In the genomic region with DNA sequence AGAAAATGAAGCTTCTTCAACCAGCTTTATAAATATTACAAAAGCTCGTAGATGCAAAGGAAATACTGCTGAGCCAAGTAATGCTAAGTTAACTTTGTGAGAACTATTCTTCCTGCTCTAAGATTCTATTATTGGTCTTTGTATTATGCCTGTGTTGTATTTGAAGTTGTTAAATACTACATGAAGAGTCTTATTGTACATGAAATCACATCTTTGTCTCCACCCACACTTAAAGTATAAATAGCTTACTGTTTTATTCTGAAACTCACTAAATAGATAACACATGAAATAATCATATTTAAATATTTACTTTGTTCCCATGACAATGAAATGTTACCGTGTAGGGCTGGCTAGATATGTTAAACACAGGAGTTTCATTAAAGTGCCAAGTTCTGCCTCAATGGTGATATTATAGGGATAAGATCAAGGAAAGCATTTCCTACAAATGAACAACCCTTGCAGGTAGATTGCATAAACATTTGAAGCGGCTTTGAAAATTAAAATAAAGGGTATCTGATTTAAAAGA, we compare ENCODE assay signal across 27 cellular contexts.
"Had no signal": no experiment of that assay in that cellular context is flagged by ENCODE, and none has a peak within 500 bp of the region (broad histone marks: within the 10 kb centered on the region; RNA-seq: fewer than 3 reads in every experiment).

No MANE protein-coding gene starts in this region.

- DNase-seq: activated CD4-positive, alpha-beta T cell treated with anti-CD3 and anti-CD28 coated beads, Interleukin-2, amount 10 ng/mL, durations not matched to agents 24 days and 14 days; activated CD4-positive, alpha-beta T cell treated with anti-CD3 and anti-CD28 coated beads, Interleukin-2, amount 50 U/mL, for 4 hours; activated CD8-positive, alpha-beta T cell treated with anti-CD3 and anti-CD28 coated beads, Interleukin-2, amount 10 ng/mL, durations not matched to agents 7 days and 5 days; activated gamma-delta T cell; activated naive CD4-positive, alpha-beta T cell treated with Interleukin-2 at 50 U/mL for 16 hours; activated naive CD8-positive, alpha-beta T cell treated with anti-CD3 and anti-CD28 coated beads, Interleukin-2, amount 10 ng/mL, durations not matched to agents 7 days and 5 days; activated T-cell treated with anti-CD3 and anti-CD28 coated beads, Interleukin-2, amount 50 U/mL, for 24 hours; amygdala; Kasumi-1; KG1; MG63; NCI-H1048; NCI-H1105 treated with DMSO at 0.1 percent for 48 hours; NCI-H1436; NCI-H187; NCI-H2029 treated with DMSO at 0.1 percent for 48 hours; NCI-H2107; NCI-H2171 treated with DMSO at 0.1 percent for 48 hours; NCI-H2227 treated with DMSO at 0.1 percent for 48 hours; NCI-H446; NCI-H510A treated with DMSO at 0.1 percent for 48 hours; NCI-H526 treated with DMSO at 0.1 percent for 48 hours; Peyer's patch; RPMI8226; SIG-M5 had no signal

- H3K4me3 ChIP-seq: ascending aorta, breast epithelium, MG63, Peyer's patch had no signal

- H3K27ac ChIP-seq: ascending aorta, breast epithelium, Peyer's patch had no signal

- H3K36me3 ChIP-seq: ascending aorta, breast epithelium, MG63, Peyer's patch had no signal

- ATAC-seq: activated CD8-positive, alpha-beta T cell treated with anti-CD3 and anti-CD28 coated beads, Interleukin-2, amount 10 ng/mL, durations not matched to agents 7 days and 5 days had no signal

- H3K4me1 ChIP-seq: ascending aorta, breast epithelium, Peyer's patch had no signal

- H3K9me3 ChIP-seq: ascending aorta, breast epithelium, MG63, Peyer's patch had no signal

- H3K27me3 ChIP-seq: ascending aorta, breast epithelium, MG63, Peyer's patch had no signal
